1 cellular context compared by ENCODE assay signal in genomic region chr6:134288538-134289203, GRCh38.
TF ChIP-seq lines count a peak whose summit lies in the region.

No MANE protein-coding gene starts in this region.

TF ChIP-seq in GM12878, 131 proteins besides CTCF, POLR2A, EP300 and RAD21 (continued from another document):
- TF ChIP-seq IKZF2 (IDR thresholded peaks at IDR 0.05) (peak; percentile 63 to 64; a peak in 3 of 4 replicates), BHLHE40 (IDR thresholded peaks at IDR 0.05; ENCODE audit: borderline replicate concordance in 1 of 2, low read depth in 2 of 2, low read length in 1 of 2) (no peak), FOXK2 (IDR thresholded peaks at IDR 0.05) (no peak), ATF7 (IDR thresholded peaks at IDR 0.05; ENCODE audit: low read depth) (peak; percentile 66), CREB1 (IDR thresholded peaks at IDR 0.05; ENCODE audit: low read depth) (0 out of 2 replicates have a peak, but pooled peaks have one; percentile 11), ZNF217 (IDR thresholded peaks at IDR 0.05) (no peak), CREM (IDR thresholded peaks at IDR 0.05; ENCODE audit: low read depth) (0 out of 2 replicates have a peak, but pooled peaks have one; percentile 18), RELB (IDR thresholded peaks at IDR 0.05; ENCODE audit: low read depth) (peak; percentile 58; the same call in 1 of the 2 replicates), MTA3 (IDR thresholded peaks at IDR 0.05; ENCODE audit: borderline replicate concordance, low read length) (no peak), BCL11A (IDR thresholded peaks at IDR 0.05; ENCODE audit: low read depth, low read length) (peak; percentile 2; the same call in 1 of the 2 replicates), PKNOX1 (IDR thresholded peaks at IDR 0.05) (peak; percentile 76), NFIC (IDR thresholded peaks at IDR 0.05; ENCODE audit: low read depth, low read length) (peak; percentile 57), IKZF1 (conservative IDR thresholded peaks at IDR 0.05) (peak; percentile 43), EGR1 (IDR thresholded peaks at IDR 0.05; ENCODE audit: borderline replicate concordance in 1 of 2, low read depth in 2 of 2, low read length in 2 of 2) (no peak), MTA2 (IDR thresholded peaks at IDR 0.05; ENCODE audit: low read depth) (peak; percentile 78), SPI1 (IDR thresholded peaks at IDR 0.05; ENCODE audit: borderline replicate concordance, insufficient read depth, low read depth, low read length) (peak; percentile 78), RUNX3 (IDR thresholded peaks at IDR 0.05; ENCODE audit: low read length) (peak; percentile 62)
TF ChIP-seq in GM12878: peak in this region for 17.
